1 cellular context compared by ENCODE assay signal in the genomic region with DNA sequence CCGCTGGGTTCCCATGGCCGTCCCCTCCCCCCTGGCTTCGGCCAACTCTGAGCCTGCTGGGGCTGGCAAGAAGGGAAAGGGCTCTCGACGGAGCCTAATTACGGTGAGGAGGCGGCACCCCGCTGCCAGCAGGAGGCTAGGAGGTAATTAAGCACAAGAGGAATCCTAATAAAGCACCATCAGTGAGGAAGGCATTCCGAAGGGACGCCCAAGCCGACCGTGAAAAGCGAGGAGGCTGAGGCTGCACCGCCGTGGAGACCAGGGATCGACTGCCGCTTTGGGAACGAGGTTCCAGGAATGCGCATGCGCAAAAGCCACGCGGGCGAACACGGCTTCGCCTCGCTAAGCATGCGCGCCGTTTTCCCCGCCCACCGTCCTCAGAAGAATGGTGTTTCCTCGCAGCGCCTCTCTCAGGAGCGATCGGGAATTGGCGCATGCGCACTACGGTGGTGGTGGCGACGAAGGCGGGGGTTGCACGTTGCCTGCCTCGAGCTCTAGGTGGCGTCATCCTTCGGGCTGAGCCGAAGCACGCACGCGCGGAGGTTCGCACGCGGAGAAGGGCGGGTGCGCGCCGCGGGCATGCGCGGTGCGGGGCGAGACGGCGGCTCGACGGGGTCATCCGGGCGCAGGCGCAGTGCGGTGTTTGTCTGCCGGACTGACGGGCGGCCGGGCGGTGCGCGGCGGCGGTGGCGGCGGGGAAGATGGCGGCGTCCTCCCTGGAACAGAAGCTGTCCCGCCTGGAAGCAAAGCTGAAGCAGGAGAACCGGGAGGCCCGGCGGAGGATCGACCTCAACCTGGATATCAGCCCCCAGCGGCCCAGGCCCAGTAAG.
A peak's percentile ranks its signal among the peaks of the same experiment; 100 is the strongest.
TF ChIP-seq lines count a peak whose summit lies in the region.

Gene MAP2K7 (plus strand): TSS at position 634 of the 830 bp plus-strand sequence. CDS start 68 bp downstream, at position 702.

TF ChIP-seq in HepG2, 621 proteins besides CTCF, POLR2A, EP300 and RAD21 (continued from another document and continues in another):
- TF ChIP-seq, protein P1, sequence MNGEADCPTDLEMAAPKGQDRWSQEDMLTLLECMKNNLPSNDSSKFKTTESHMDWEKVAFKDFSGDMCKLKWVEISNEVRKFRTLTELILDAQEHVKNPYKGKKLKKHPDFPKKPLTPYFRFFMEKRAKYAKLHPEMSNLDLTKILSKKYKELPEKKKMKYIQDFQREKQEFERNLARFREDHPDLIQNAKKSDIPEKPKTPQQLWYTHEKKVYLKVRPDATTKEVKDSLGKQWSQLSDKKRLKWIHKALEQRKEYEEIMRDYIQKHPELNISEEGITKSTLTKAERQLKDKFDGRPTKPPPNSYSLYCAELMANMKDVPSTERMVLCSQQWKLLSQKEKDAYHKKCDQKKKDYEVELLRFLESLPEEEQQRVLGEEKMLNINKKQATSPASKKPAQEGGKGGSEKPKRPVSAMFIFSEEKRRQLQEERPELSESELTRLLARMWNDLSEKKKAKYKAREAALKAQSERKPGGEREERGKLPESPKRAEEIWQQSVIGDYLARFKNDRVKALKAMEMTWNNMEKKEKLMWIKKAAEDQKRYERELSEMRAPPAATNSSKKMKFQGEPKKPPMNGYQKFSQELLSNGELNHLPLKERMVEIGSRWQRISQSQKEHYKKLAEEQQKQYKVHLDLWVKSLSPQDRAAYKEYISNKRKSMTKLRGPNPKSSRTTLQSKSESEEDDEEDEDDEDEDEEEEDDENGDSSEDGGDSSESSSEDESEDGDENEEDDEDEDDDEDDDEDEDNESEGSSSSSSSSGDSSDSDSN (CRISPR knock-in tag; IDR thresholded peaks at IDR 0.05), result peak; percentile 36; the same call in 1 of the 2 replicates
- no peak for TF ChIP-seq LRRFIP1 (CRISPR knock-in tag; conservative IDR thresholded peaks at IDR 0.05)
- peak; percentile 92; the same call in 1 of the 2 replicates for TF ChIP-seq NRL (CRISPR knock-in tag; IDR thresholded peaks at IDR 0.05; ENCODE audit: borderline replicate concordance)
- TF ChIP-seq ZNF552 (CRISPR knock-in tag; IDR thresholded peaks at IDR 0.05; ENCODE audit: borderline replicate concordance), result no peak
- no peak for TF ChIP-seq ESRRA (CRISPR knock-in tag; IDR thresholded peaks at IDR 0.05; ENCODE audit: low read depth)
- TF ChIP-seq ZNF136 (CRISPR knock-in tag; IDR thresholded peaks at IDR 0.05; ENCODE audit: low read depth), result peak; percentile 88; the same call in 1 of the 2 replicates
- 0 out of 2 replicates have a peak, but pooled peaks have one; percentile 63 for TF ChIP-seq MIER3 (CRISPR knock-in tag; IDR thresholded peaks at IDR 0.05; ENCODE audit: borderline replicate concordance)
- TF ChIP-seq BCL6 (CRISPR knock-in tag; IDR thresholded peaks at IDR 0.05), result peak; percentile 60
- TF ChIP-seq CREB1 (IDR thresholded peaks at IDR 0.05), result peak; percentile 76
- no peak for TF ChIP-seq CREB1 (CRISPR knock-in tag; IDR thresholded peaks at IDR 0.05)
- TF ChIP-seq TCF7L2 (IDR thresholded peaks at IDR 0.05; ENCODE audit: low read depth, low read length), result no peak
- peak; percentile 90 for TF ChIP-seq NFKBIZ (CRISPR knock-in tag; IDR thresholded peaks at IDR 0.05)
- peak; percentile 91 for TF ChIP-seq BCL3 (CRISPR knock-in tag; IDR thresholded peaks at IDR 0.05)
- TF ChIP-seq ZNF205 (CRISPR knock-in tag; IDR thresholded peaks at IDR 0.05), result peak; percentile 47; the same call in 1 of the 2 replicates
- peak; percentile 84; the same call in 1 of the 2 replicates for TF ChIP-seq NR2F2 (IDR thresholded peaks at IDR 0.05; ENCODE audit: borderline replicate concordance, low read depth)
- no peak for TF ChIP-seq HMG20B (CRISPR knock-in tag; conservative IDR thresholded peaks at IDR 0.05)
- TF ChIP-seq, protein P2, sequence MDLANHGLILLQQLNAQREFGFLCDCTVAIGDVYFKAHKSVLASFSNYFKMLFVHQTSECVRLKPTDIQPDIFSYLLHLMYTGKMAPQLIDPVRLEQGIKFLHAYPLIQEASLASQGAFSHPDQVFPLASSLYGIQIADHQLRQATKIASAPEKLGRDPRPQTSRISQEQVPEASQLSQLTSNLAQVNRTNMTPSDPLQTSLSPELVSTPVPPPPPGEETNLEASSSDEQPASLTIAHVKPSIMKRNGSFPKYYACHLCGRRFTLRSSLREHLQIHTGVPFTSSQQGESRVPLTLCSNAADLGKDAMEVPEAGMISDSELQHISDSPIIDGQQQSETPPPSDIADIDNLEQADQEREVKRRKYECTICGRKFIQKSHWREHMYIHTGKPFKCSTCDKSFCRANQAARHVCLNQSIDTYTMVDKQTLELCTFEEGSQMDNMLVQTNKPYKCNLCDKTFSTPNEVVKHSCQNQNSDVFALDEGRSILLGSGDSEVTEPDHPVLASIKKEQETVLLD (CRISPR knock-in tag; IDR thresholded peaks at IDR 0.05; ENCODE audit: low read depth), result peak; percentile 58
- TF ChIP-seq, protein P3, sequence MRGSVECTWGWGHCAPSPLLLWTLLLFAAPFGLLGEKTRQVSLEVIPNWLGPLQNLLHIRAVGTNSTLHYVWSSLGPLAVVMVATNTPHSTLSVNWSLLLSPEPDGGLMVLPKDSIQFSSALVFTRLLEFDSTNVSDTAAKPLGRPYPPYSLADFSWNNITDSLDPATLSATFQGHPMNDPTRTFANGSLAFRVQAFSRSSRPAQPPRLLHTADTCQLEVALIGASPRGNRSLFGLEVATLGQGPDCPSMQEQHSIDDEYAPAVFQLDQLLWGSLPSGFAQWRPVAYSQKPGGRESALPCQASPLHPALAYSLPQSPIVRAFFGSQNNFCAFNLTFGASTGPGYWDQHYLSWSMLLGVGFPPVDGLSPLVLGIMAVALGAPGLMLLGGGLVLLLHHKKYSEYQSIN (CRISPR knock-in tag; IDR thresholded peaks at IDR 0.05; ENCODE audit: borderline replicate concordance), result no peak
- no peak for TF ChIP-seq XBP1 (CRISPR knock-in tag; IDR thresholded peaks at IDR 0.05)
- no peak for TF ChIP-seq ZFAT (CRISPR knock-in tag; conservative IDR thresholded peaks at IDR 0.05)
- peak; percentile 80 for TF ChIP-seq GATAD1 (CRISPR knock-in tag; IDR thresholded peaks at IDR 0.05)
- TF ChIP-seq PCBP2 (optimal IDR thresholded peaks at IDR 0.05; ENCODE audit: low read depth, low read length, poor library complexity, severe bottlenecking), result no peak
- TF ChIP-seq, protein P4, sequence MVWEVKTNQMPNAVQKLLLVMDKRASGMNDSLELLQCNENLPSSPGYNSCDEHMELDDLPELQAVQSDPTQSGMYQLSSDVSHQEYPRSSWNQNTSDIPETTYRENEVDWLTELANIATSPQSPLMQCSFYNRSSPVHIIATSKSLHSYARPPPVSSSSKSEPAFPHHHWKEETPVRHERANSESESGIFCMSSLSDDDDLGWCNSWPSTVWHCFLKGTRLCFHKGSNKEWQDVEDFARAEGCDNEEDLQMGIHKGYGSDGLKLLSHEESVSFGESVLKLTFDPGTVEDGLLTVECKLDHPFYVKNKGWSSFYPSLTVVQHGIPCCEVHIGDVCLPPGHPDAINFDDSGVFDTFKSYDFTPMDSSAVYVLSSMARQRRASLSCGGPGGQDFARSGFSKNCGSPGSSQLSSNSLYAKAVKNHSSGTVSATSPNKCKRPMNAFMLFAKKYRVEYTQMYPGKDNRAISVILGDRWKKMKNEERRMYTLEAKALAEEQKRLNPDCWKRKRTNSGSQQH (CRISPR knock-in tag; IDR thresholded peaks at IDR 0.05; ENCODE audit: low read depth), result peak; percentile 19; the same call in 1 of the 2 replicates
- no peak for TF ChIP-seq DNMT3B (CRISPR knock-in tag; conservative IDR thresholded peaks at IDR 0.05)
- no peak for TF ChIP-seq MLLT10 (CRISPR knock-in tag; IDR thresholded peaks at IDR 0.05)
- no peak for TF ChIP-seq ZNF20 (CRISPR knock-in tag; IDR thresholded peaks at IDR 0.05)
- TF ChIP-seq EED (CRISPR knock-in tag; IDR thresholded peaks at IDR 0.05), result no peak; the same call in 1 of the 2 replicates
- TF ChIP-seq TBX2 (CRISPR knock-in tag; IDR thresholded peaks at IDR 0.05; ENCODE audit: borderline replicate concordance), result peak; percentile 67
- no peak for TF ChIP-seq SNRNP70 (IDR thresholded peaks at IDR 0.05; ENCODE audit: low read depth, low read length)
- TF ChIP-seq TGIF2 (CRISPR knock-in tag; IDR thresholded peaks at IDR 0.05), result no peak
- TF ChIP-seq ZNF720 (CRISPR knock-in tag; IDR thresholded peaks at IDR 0.05), result no peak
- TF ChIP-seq ZNF343 (CRISPR knock-in tag; IDR thresholded peaks at IDR 0.05), result no peak
- no peak for TF ChIP-seq ZSCAN29 (CRISPR knock-in tag; conservative IDR thresholded peaks at IDR 0.05)
- TF ChIP-seq HNRNPLL (IDR thresholded peaks at IDR 0.05; ENCODE audit: low read depth, low read length, poor library complexity, severe bottlenecking), result peak; percentile 45
- TF ChIP-seq ZNF34 (CRISPR knock-in tag; IDR thresholded peaks at IDR 0.05; ENCODE audit: borderline replicate concordance), result 0 out of 2 replicates have a peak, but pooled peaks have one; percentile 52
- TF ChIP-seq, protein P5, sequence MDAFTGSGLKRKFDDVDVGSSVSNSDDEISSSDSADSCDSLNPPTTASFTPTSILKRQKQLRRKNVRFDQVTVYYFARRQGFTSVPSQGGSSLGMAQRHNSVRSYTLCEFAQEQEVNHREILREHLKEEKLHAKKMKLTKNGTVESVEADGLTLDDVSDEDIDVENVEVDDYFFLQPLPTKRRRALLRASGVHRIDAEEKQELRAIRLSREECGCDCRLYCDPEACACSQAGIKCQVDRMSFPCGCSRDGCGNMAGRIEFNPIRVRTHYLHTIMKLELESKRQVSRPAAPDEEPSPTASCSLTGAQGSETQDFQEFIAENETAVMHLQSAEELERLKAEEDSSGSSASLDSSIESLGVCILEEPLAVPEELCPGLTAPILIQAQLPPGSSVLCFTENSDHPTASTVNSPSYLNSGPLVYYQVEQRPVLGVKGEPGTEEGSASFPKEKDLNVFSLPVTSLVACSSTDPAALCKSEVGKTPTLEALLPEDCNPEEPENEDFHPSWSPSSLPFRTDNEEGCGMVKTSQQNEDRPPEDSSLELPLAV (CRISPR knock-in tag; conservative IDR thresholded peaks at IDR 0.05; ENCODE audit: low read depth), result no peak
- 0 out of 2 replicates have a peak, but pooled peaks have one; percentile 45 for TF ChIP-seq ISL2 (CRISPR knock-in tag; IDR thresholded peaks at IDR 0.05)
- TF ChIP-seq NR1H2 (CRISPR knock-in tag; IDR thresholded peaks at IDR 0.05; ENCODE audit: borderline replicate concordance, low read depth), result no peak; the same call in 1 of the 2 replicates
- TF ChIP-seq CBX2 (IDR thresholded peaks at IDR 0.05; ENCODE audit: low read depth, low read length), result no peak
- no peak for TF ChIP-seq CBX2 (CRISPR knock-in tag; IDR thresholded peaks at IDR 0.05; ENCODE audit: low read depth)
- TF ChIP-seq BORCS8-MEF2B (CRISPR knock-in tag; IDR thresholded peaks at IDR 0.05), result peak; percentile 79
- TF ChIP-seq ZNF570 (CRISPR knock-in tag; IDR thresholded peaks at IDR 0.05; ENCODE audit: borderline replicate concordance), result no peak; the same call in 1 of the 2 replicates
- 0 out of 2 replicates have a peak, but pooled peaks have one; percentile 20 for TF ChIP-seq ELF4 (CRISPR knock-in tag; IDR thresholded peaks at IDR 0.05; ENCODE audit: borderline replicate concordance)
- TF ChIP-seq NCOA1 (CRISPR knock-in tag; IDR thresholded peaks at IDR 0.05), result no peak
- TF ChIP-seq CEBPB (IDR thresholded peaks at IDR 0.05; ENCODE audit: borderline replicate concordance, low read depth, low read length), result peak; percentile 71; the same call in 1 of the 2 replicates
- peak; percentile 72 for TF ChIP-seq GMEB1 (CRISPR knock-in tag; IDR thresholded peaks at IDR 0.05; ENCODE audit: borderline replicate concordance)
- peak; percentile 68; the same call in 1 of the 2 replicates for TF ChIP-seq ZNF800 (CRISPR knock-in tag; IDR thresholded peaks at IDR 0.05)
